16 cellular contexts compared by ENCODE assay signal in the genomic region with DNA sequence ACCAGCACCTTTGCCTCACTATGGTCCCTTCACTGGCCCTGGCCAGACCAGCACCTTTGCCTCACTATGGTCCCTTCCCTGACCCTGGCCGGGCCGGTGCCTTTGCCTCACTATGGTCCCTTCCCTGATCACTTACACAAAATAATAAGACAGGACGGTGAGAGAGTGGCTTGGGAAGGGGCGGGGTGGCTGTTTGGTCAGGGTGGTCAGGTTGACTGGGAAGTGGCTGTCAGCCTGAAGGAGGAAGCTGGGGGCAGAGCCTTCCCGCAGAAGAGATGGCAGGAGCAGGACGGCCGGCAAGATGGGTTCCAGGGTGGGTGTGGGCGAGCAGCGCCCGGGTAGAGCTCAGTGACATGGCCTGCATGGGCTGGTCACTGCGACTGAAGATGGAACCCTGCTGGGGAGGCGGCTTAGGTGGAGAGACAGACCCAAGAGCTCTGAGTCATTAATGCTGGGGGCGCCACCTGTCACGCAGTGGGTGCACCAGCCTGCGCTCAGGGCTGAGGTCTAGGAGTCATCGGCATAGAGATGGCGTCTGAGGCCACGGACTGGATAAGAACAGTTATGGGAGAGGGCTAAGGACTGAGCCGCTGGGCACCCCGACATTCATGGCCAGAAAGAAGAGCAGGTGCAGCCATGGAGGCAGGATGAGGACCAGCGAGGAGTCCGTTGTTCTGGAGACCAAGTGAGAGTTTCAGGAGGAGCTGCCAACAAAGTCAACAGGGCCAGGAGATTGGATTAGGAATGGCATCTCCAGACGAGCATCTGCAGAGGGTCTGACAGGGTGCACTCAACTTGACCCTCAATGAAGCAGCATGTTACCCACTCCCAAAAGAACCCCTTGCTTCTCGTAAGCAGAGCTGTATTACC.
DNase-seq lines count a peak whose midpoint lies in the region; ATAC-seq and TF ChIP-seq lines count a peak whose summit lies in the region.
"Had no signal": no experiment of that assay in that cellular context is flagged by ENCODE, and none has a peak within 500 bp of the region (broad histone marks: within the 10 kb centered on the region; RNA-seq: fewer than 3 reads in every experiment).

No MANE protein-coding gene starts in this region.

- no peak overlapping the region for H3K4ac ChIP-seq in neuronal stem cell (ENCODE audit: low read length)

- H3K4me2 ChIP-seq in DND-41 (ENCODE audit: insufficient read depth, low read length) (no peak overlapping the region), neuronal stem cell (ENCODE audit: insufficient read depth, low read length, poor library complexity, severe bottlenecking) (no peak overlapping the region)

- no peak overlapping the region for H2BK120ac ChIP-seq in neuronal stem cell (ENCODE audit: low read depth, low read length)

- no peak for ATAC-seq in DND-41 (ENCODE audit: insufficient read depth, low read depth)
- no peak for ATAC-seq in GM19455 (IDR thresholded peaks at IDR 0.05; ENCODE audit: unreplicated experiment)
- ATAC-seq: left lung; naive thymus-derived CD8-positive, alpha-beta T cell; stimulated activated naive CD8-positive, alpha-beta T cell treated with anti-CD3 and anti-CD28 coated beads, Interleukin-15, Interleukin-2, amounts not matched to agents 100 U/mL and 50 U/mL, for 24 hours had no signal

- no peaks in the 10 kb centered on the region for H3K9me3 Mint-ChIP-seq in endothelial cell (ENCODE audit: unreplicated experiment)
- H3K9me3 Mint-ChIP-seq: naive thymus-derived CD8-positive, alpha-beta T cell had no signal

- H3K36me3 ChIP-seq in DND-41 (ENCODE audit: insufficient read depth, low read length), result no peaks in the 10 kb centered on the region
- H3K36me3 ChIP-seq in neuronal stem cell (replicated peaks in 1 of 2; ENCODE audit: control insufficient read depth in 2 of 2, insufficient read depth in 2 of 2, low read length in 2 of 2), result peaks cover 0 to 5% of the 10 kb centered on the region in 2 donors
- no peaks in the 10 kb centered on the region for H3K36me3 ChIP-seq in transverse colon

- no peaks in the 10 kb centered on the region for H3K79me1 ChIP-seq in neuronal stem cell (ENCODE audit: low read depth, low read length)

- H3K4me1 ChIP-seq in DND-41 (ENCODE audit: insufficient read depth, low read length), result peaks cover 10% of the 10 kb centered on the region
- peaks cover 0 to 6% of the 10 kb centered on the region in 2 donors for H3K4me1 ChIP-seq in neuronal stem cell (ENCODE audit: control insufficient read depth in 2 of 2, insufficient read depth in 1 of 2, low read depth in 1 of 2, low read length in 2 of 2)
- H3K4me1 ChIP-seq in transverse colon, result peaks cover 0 to 16% (median 5%) of the 10 kb centered on the region in 4 donors

- H3K4me3 ChIP-seq in DND-41 (ENCODE audit: low read depth in 1 of 2, low read length in 2 of 2), result no peak overlapping the region
- no peak overlapping the region for H3K4me3 ChIP-seq in neuronal stem cell (ENCODE audit: low read length in 2 of 2)
- H3K4me3 ChIP-seq in transverse colon, result no peak overlapping the region
- H3K4me3 ChIP-seq: left lung had no signal

- TF ChIP-seq CTCF in DND-41 (IDR thresholded peaks at IDR 0.05; ENCODE audit: borderline replicate concordance, extremely low read depth, low read length, poor library complexity, severe bottlenecking), result no peak
- no peak for TF ChIP-seq CTCF in endothelial cell (IDR thresholded peaks at IDR 0.05; ENCODE audit: unreplicated experiment)
- TF ChIP-seq CTCF in transverse colon (IDR thresholded peaks at IDR 0.05), result no peak

- no peak overlapping the region for H2AFZ ChIP-seq in DND-41 (ENCODE audit: low read depth, low read length)
- no peak overlapping the region for H2AFZ ChIP-seq in neuronal stem cell (ENCODE audit: low read length)

- H3K27ac ChIP-seq in DND-41 (ENCODE audit: low read length), result no peak overlapping the region
- no peak overlapping the region for H3K27ac ChIP-seq in neuronal stem cell (replicated peaks; ENCODE audit: low read length)
- no peak overlapping the region for H3K27ac ChIP-seq in transverse colon
- H3K27ac ChIP-seq: left lung had no signal

- H3K79me2 ChIP-seq in DND-41 (ENCODE audit: insufficient read depth, low read length), result no peaks in the 10 kb centered on the region

- no peaks in the 10 kb centered on the region for H3K9me3 ChIP-seq in DND-41 (ENCODE audit: insufficient read depth, low read length, severe bottlenecking)
- no peaks in the 10 kb centered on the region for H3K9me3 ChIP-seq in neuronal stem cell (replicated peaks in 1 of 2; ENCODE audit: control insufficient read depth in 2 of 2, insufficient read depth in 1 of 2, low read depth in 1 of 2, low read length in 2 of 2)
- no peaks in the 10 kb centered on the region for H3K9me3 ChIP-seq in transverse colon
- H3K9me3 ChIP-seq: left lung had no signal

- H3K9ac ChIP-seq in DND-41 (ENCODE audit: low read depth, low read length) (no peak overlapping the region), neuronal stem cell (ENCODE audit: low read depth, low read length, poor library complexity) (no peak overlapping the region)

- no peak overlapping the region for H2BK5ac ChIP-seq in neuronal stem cell (ENCODE audit: low read length)

- H3K27me3 Mint-ChIP-seq in endothelial cell (ENCODE audit: unreplicated experiment), result peaks cover 23% of the 10 kb centered on the region

- no peak overlapping the region for H3K23ac ChIP-seq in neuronal stem cell (ENCODE audit: low read depth, low read length, poor library complexity)

- WGBS in neuronal stem cell (ENCODE audit: extremely low coverage in 2 of 2, insufficient read length in 2 of 2, insufficient replicate concordance in 1 of 2), 2 donors, result no CpG with 5 or more reads among the region's 24 CpGs
- 79 to 90% methylated on average over 4 to 24 of the region's 24 CpGs for WGBS in transverse colon (ENCODE audit: low coverage in 1 of 2), 2 donors

- no peaks in the 10 kb centered on the region for H4K20me1 ChIP-seq in DND-41 (ENCODE audit: insufficient read depth, low read length)

- peak; percentile 2 for DNase-seq in 8988T
- peak; percentile 3 for DNase-seq in DND-41
- no peak for DNase-seq in endothelial cell (ENCODE audit: low spot score)
- DNase-seq in neuronal stem cell (ENCODE audit: low spot score), result no peak
- no peak for DNase-seq in middle frontal gyrus (ENCODE audit: extremely low spot score, low spot score)
- no peak for DNase-seq in GM19240 (ENCODE audit: insufficient read length, low spot score)
- DNase-seq in transverse colon, result no peak
- DNase-seq: activated CD4-positive, alpha-beta T cell treated with anti-CD3 and anti-CD28 coated beads, Interleukin-2, amount 50 U/mL, for 1 hour; Calu3; effector CD4-positive, alpha-beta T cell; naive thymus-derived CD8-positive, alpha-beta T cell; NCI-H2081 treated with DMSO at 0.1 percent for 48 hours; NCI-H69; stimulated activated naive CD8-positive, alpha-beta T cell treated with anti-CD3 and anti-CD28 coated beads, Interleukin-15, Interleukin-2, amounts not matched to agents 100 U/mL and 50 U/mL, for 24 hours had no signal

- in situ Hi-C loops in transverse colon (cut with MboI; ENCODE audit: low pct_ligation_motif_present in 1 of 4, low pct_unique_long_range_greater_than_20kb in 1 of 4, low sequenced_read_pairs in 3 of 4), result no loop called here

- intact Hi-C loops in transverse colon (cut with DNase I; ENCODE audit: low total_unique reads), result no loop called here

- H3K4me1 Mint-ChIP-seq in endothelial cell (ENCODE audit: unreplicated experiment), result peaks cover 13% of the 10 kb centered on the region

- no peak overlapping the region for H4K91ac ChIP-seq in neuronal stem cell (ENCODE audit: low read depth, low read length, poor library complexity)

- no peak overlapping the region for H2BK12ac ChIP-seq in neuronal stem cell (ENCODE audit: low read length)

- no peak overlapping the region for H3K14ac ChIP-seq in neuronal stem cell (ENCODE audit: low read length)

- no peak overlapping the region for H3K4me3 Mint-ChIP-seq in endothelial cell (ENCODE audit: unreplicated experiment)
- H3K4me3 Mint-ChIP-seq: naive thymus-derived CD8-positive, alpha-beta T cell had no signal

- peaks cover 24% of the 10 kb centered on the region for H3K36me3 Mint-ChIP-seq in endothelial cell (ENCODE audit: low read depth, unreplicated experiment)
- H3K36me3 Mint-ChIP-seq: naive thymus-derived CD8-positive, alpha-beta T cell had no signal

- no peak for TF ChIP-seq POLR2A in transverse colon (IDR thresholded peaks at IDR 0.05)

- H2BK15ac ChIP-seq in neuronal stem cell (ENCODE audit: low read length), result no peak overlapping the region

- no peak overlapping the region for H4K8ac ChIP-seq in neuronal stem cell (ENCODE audit: low read depth, low read length)

- H3K27me3 ChIP-seq in DND-41 (ENCODE audit: insufficient read depth, low read length, poor library complexity), result no peaks in the 10 kb centered on the region
- no peaks in the 10 kb centered on the region for H3K27me3 ChIP-seq in neuronal stem cell (ENCODE audit: control insufficient read depth in 3 of 3, insufficient read depth in 3 of 3, low read depth in 1 of 3, low read length in 3 of 3)
- H3K27me3 ChIP-seq in transverse colon, result no peaks in the 10 kb centered on the region
- H3K27me3 ChIP-seq: left lung had no signal

- H3K18ac ChIP-seq in neuronal stem cell (ENCODE audit: low read length), result peak overlapping the region; percentile 54

- TF ChIP-seq EP300 in transverse colon (IDR thresholded peaks at IDR 0.05; ENCODE audit: low read depth), result no peak

- peak overlapping the region; percentile 74 for H3K27ac Mint-ChIP-seq in endothelial cell (ENCODE audit: unreplicated experiment)

- no peak overlapping the region for H2AK5ac ChIP-seq in neuronal stem cell (ENCODE audit: low read depth, low read length)

Comparison
In these comparisons a context has a peak if more than half of its experiments do, and no peak if none do; other contexts are left out.
1. DNase-seq: peak in 8988T (single experiment) and DND-41 (single experiment); none in endothelial cell (single experiment), neuronal stem cell (single experiment), middle frontal gyrus (single experiment), GM19240 (single experiment) and transverse colon (single experiment).